ENCODE assay signal across 17 cellular contexts in the genomic region with DNA sequence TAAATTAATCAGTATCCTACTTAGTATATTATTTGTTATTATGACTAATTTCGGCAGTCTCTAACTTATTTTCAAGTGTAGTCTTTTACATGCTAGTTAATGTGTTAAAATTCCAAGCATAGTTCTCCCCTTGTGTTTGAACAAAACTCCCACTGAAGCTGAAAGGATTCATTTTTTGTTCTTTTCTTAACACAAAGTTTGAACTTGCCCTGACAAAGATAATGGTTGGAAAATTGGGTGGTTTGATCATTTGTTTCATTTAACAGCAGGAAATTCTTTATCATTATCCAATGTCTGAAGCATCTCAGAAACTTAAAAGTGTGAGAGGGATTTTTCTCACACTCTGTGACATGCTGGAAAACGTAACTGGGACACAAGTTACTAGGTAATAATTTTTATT. TPM values are rescaled to one million over a fixed set of nuclear protein-coding genes. Genes with fewer than 3 reads are reported as not detected.
"Had no signal": no experiment of that assay in that cellular context is flagged by ENCODE, and none has a peak within 500 bp of the region (broad histone marks: within the 10 kb centered on the region; RNA-seq: fewer than 3 reads in every experiment).

No MANE protein-coding gene starts in this region.

- ATAC-seq: activated CD8-positive, alpha-beta memory T cell treated with anti-CD3 and anti-CD28 coated beads, Interleukin-2, amount 10 ng/mL, durations not matched to agents 7 days and 5 days; natural killer cell treated with Interleukin-12 subunit alpha and Interleukin-12 subunit beta and Interleukin-15 and Interleukin-18, amount 100 ng/mL, for 72 hours; stimulated activated naive CD8-positive, alpha-beta T cell treated with anti-CD3 and anti-CD28 coated beads, Interleukin-15, Interleukin-2, amounts not matched to agents 100 U/mL and 50 U/mL, for 24 hours had no signal

- H3K4me3 ChIP-seq: esophagus muscularis mucosa, right atrium auricular region, vagina had no signal

- H3K27me3 Mint-ChIP-seq: activated CD4-positive, alpha-beta memory T cell treated with anti-CD3 and anti-CD28 coated beads, Interleukin-2, amount 10 ng/mL, durations not matched to agents 7 days and 5 days; activated CD8-positive, alpha-beta memory T cell treated with anti-CD3 and anti-CD28 coated beads, Interleukin-2, amount 10 ng/mL, durations not matched to agents 7 days and 5 days; natural killer cell treated with Interleukin-12 subunit alpha and Interleukin-12 subunit beta and Interleukin-15 and Interleukin-18, amount 100 ng/mL, for 72 hours had no signal

- H3K9me3 Mint-ChIP-seq: activated CD4-positive, alpha-beta memory T cell treated with anti-CD3 and anti-CD28 coated beads, Interleukin-2, amount 10 ng/mL, durations not matched to agents 7 days and 5 days had no signal

- FAIRE-seq: endothelial cell of umbilical vein had no signal

- H3K27ac Mint-ChIP-seq: activated CD4-positive, alpha-beta memory T cell treated with anti-CD3 and anti-CD28 coated beads, Interleukin-2, amount 10 ng/mL, durations not matched to agents 7 days and 5 days; activated CD8-positive, alpha-beta memory T cell treated with anti-CD3 and anti-CD28 coated beads, Interleukin-2, amount 10 ng/mL, durations not matched to agents 7 days and 5 days; activated naive CD8-positive, alpha-beta T cell; natural killer cell treated with Interleukin-12 subunit alpha and Interleukin-12 subunit beta and Interleukin-15 and Interleukin-18, amount 100 ng/mL, for 72 hours had no signal

- H3K27ac ChIP-seq: esophagus muscularis mucosa, right atrium auricular region, vagina had no signal

- H3K36me3 Mint-ChIP-seq: activated CD8-positive, alpha-beta memory T cell treated with anti-CD3 and anti-CD28 coated beads, Interleukin-2, amount 10 ng/mL, durations not matched to agents 7 days and 5 days; activated naive CD8-positive, alpha-beta T cell; natural killer cell treated with Interleukin-12 subunit alpha and Interleukin-12 subunit beta and Interleukin-15 and Interleukin-18, amount 100 ng/mL, for 72 hours had no signal

- DNase-seq: activated CD4-positive, alpha-beta memory T cell treated with anti-CD3 and anti-CD28 coated beads, Interleukin-2, amount 10 ng/mL, durations not matched to agents 7 days and 5 days; activated CD4-positive, alpha-beta T cell treated with anti-CD3 and anti-CD28 coated beads for 48 hours; activated CD4-positive, CD25-positive, alpha-beta regulatory T cell; activated CD8-positive, alpha-beta memory T cell treated with anti-CD3 and anti-CD28 coated beads, Interleukin-2, amount 10 ng/mL, durations not matched to agents 7 days and 5 days; effector CD8-positive, alpha-beta T cell; mesendoderm; stimulated activated naive CD8-positive, alpha-beta T cell treated with anti-CD3 and anti-CD28 coated beads, Interleukin-15, Interleukin-2, amounts not matched to agents 100 U/mL and 50 U/mL, for 24 hours; substantia nigra; T-helper 1 cell; T-helper 9 cell; trophoblast cell had no signal

- H3K4me1 Mint-ChIP-seq: activated CD4-positive, alpha-beta memory T cell treated with anti-CD3 and anti-CD28 coated beads, Interleukin-2, amount 10 ng/mL, durations not matched to agents 7 days and 5 days; activated CD8-positive, alpha-beta memory T cell treated with anti-CD3 and anti-CD28 coated beads, Interleukin-2, amount 10 ng/mL, durations not matched to agents 7 days and 5 days had no signal

- H3K4me1 ChIP-seq: esophagus muscularis mucosa, right atrium auricular region, vagina had no signal

- H3K27me3 ChIP-seq: esophagus muscularis mucosa, right atrium auricular region, vagina had no signal

- H3K9me3 ChIP-seq: esophagus muscularis mucosa, right atrium auricular region, vagina had no signal

- H3K4me3 Mint-ChIP-seq: activated CD4-positive, alpha-beta memory T cell treated with anti-CD3 and anti-CD28 coated beads, Interleukin-2, amount 10 ng/mL, durations not matched to agents 7 days and 5 days; activated CD8-positive, alpha-beta memory T cell treated with anti-CD3 and anti-CD28 coated beads, Interleukin-2, amount 10 ng/mL, durations not matched to agents 7 days and 5 days; activated naive CD8-positive, alpha-beta T cell; natural killer cell treated with Interleukin-12 subunit alpha and Interleukin-12 subunit beta and Interleukin-15 and Interleukin-18, amount 100 ng/mL, for 72 hours had no signal

- H3K36me3 ChIP-seq: esophagus muscularis mucosa, right atrium auricular region, vagina had no signal

RNA-seq across cellular contexts. Expression of a gene that starts 36.0 kb away (rescaled TPM):
- total RNA-seq: activated CD4-positive, alpha-beta memory T cell treated with anti-CD3 and anti-CD28 coated beads, Interleukin-2, amount 10 ng/mL, durations not matched to agents 7 days and 5 days had no signal
